ENCODE assay signal across 1 cellular context in the genomic region with DNA sequence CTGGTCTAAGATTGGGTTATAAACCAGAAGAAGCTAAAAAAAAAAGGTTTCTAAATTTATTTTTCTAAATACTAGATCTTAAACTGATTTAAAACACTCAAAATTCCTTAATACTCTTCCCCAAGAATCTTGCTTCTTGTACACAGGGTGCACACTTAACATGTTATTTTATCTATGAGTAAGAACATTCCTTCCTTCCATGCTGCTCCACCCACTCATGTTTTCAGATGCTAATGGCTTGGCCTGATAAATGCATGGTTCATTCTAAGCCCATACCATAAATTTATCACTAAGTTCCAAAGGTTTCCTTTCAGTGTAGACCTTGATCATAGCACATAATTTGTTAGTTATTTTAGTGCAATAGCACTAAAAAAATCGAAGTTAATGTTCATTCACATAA.
TF ChIP-seq lines count a peak whose summit lies in the region.

No MANE protein-coding gene starts in this region.

TF ChIP-seq in IMR-90, 13 proteins besides CTCF, POLR2A, EP300 and RAD21:
- TF ChIP-seq MXI1 (IDR thresholded peaks at IDR 0.05; ENCODE audit: borderline replicate concordance, low read depth, low read length): 0 out of 2 replicates have a peak, but pooled peaks have one; percentile 25
- TF ChIP-seq USF2 (IDR thresholded peaks at IDR 0.05; ENCODE audit: low read depth, low read length): no peak
TF ChIP-seq in IMR-90: peak in this region for 1.
